Comparison of ENCODE assay signal across 1 cellular context in the genomic region with DNA sequence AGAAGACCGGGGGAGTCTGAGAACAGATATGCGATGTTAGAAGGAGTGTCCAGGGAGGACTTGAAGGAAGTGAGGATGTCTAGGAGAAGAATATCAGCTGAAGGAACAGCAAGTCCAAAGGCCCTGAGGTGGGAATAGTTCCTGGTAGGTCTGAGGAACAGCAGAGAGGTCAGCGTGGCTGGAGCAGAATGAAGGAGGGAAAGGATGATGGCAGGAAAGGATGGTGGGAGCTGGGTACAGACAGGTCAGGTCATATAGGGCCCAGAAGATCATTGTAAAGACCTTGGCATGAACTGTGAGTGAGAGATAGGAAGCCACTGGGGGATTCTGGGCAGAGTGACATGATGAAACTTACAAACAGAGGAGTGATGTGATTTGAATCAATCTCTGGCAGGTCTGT.
TF ChIP-seq lines count a peak whose summit lies in the region.

No MANE protein-coding gene starts in this region.

TF ChIP-seq in H1, 55 proteins besides CTCF, POLR2A, EP300 and RAD21:
- TF ChIP-seq RBBP5 (IDR thresholded peaks at IDR 0.05; ENCODE audit: borderline replicate concordance, low read depth, low read length), result no peak
- no peak for TF ChIP-seq HDAC2 (IDR thresholded peaks at IDR 0.05; ENCODE audit: borderline replicate concordance in 1 of 2, low read depth in 2 of 2, low read length in 2 of 2)
- no peak for TF ChIP-seq CTBP2 (IDR thresholded peaks at IDR 0.05; ENCODE audit: borderline replicate concordance, insufficient read depth, insufficient read length, low read length)
- TF ChIP-seq EZH2 (IDR thresholded peaks at IDR 0.05; ENCODE audit: low read depth, low read length, severe bottlenecking), result no peak
- TF ChIP-seq GABPA (IDR thresholded peaks at IDR 0.05; ENCODE audit: borderline replicate concordance, insufficient read depth, low read length), result no peak
- TF ChIP-seq SIN3A (conservative IDR thresholded peaks at IDR 0.05 in 1 of 2, IDR thresholded peaks at IDR 0.05 in 1 of 2; ENCODE audit: low read depth in 1 of 2, low read length in 2 of 2), result no peak
- TF ChIP-seq YY1 (IDR thresholded peaks at IDR 0.05; ENCODE audit: low read depth, low read length), result no peak
- no peak for TF ChIP-seq EGR1 (IDR thresholded peaks at IDR 0.05; ENCODE audit: borderline replicate concordance, low read depth, low read length)
